ENCODE assay signal across 8 cellular contexts in genomic region chr7:144027070-144027469, GRCh38. TPM values are rescaled to one million over a fixed set of nuclear protein-coding genes. Genes with fewer than 3 reads are reported as not detected.
DNase-seq lines count a peak whose midpoint lies in the region; ATAC-seq, FAIRE-seq and TF ChIP-seq lines count a peak whose summit lies in the region.

No MANE protein-coding gene starts in this region.

- H3K9me3 ChIP-seq in thyroid gland: no peaks in the 10 kb centered on the region

- no peak overlapping the region for H3K4me3 ChIP-seq in thyroid gland (replicated peaks in 1 of 3)

- ATAC-seq in left ventricle myocardium superior (peak; percentile 28), GM18909 (IDR thresholded peaks at IDR 0.05; ENCODE audit: poor library complexity, unreplicated experiment) (no peak), GM21526 (IDR thresholded peaks at IDR 0.05; ENCODE audit: low FRiP score, unreplicated experiment) (no peak)

- DNase-seq in NCI-H2227 treated with DMSO at 0.1 percent for 48 hours (lab: John Stamatoyannopoulos, UW): peak; percentile 0
- no peak for DNase-seq in NCI-H2227 (lab: John Stamatoyannopoulos, UW; ENCODE audit: unreplicated experiment)
- DNase-seq in left ventricle myocardium superior: no peak
- DNase-seq in thyroid gland: no peak
- no peak for DNase-seq in substantia nigra (lab: John Stamatoyannopoulos, UW)

- intact Hi-C loops in left ventricle myocardium superior (cut with micrococcal nuclease) (no loop called here), thyroid gland (cut with DNase I) (no loop called here)

- no peaks in the 10 kb centered on the region for H3K4me1 ChIP-seq in thyroid gland

- no peak for TF ChIP-seq POLR2A in thyroid gland (IDR thresholded peaks at IDR 0.05)

- no peaks in the 10 kb centered on the region for H3K27me3 ChIP-seq in thyroid gland

- 9 to 11% methylated on average over 3 of the region's 3 CpGs for WGBS in thyroid gland, 2 donors

- H3K27ac ChIP-seq in thyroid gland: no peak overlapping the region
- H3K27ac ChIP-seq in substantia nigra (ENCODE audit: low read depth, low read length, poor library complexity, severe bottlenecking): no peak overlapping the region

- peak; percentile 43 for FAIRE-seq in TTC549 (lab: Jason Lieb, UNC)

- peak in 4 of 6 experiments; percentile 15 to 69 (median 58) for TF ChIP-seq CTCF in thyroid gland (IDR thresholded peaks at IDR 0.05)

- H3K36me3 ChIP-seq in thyroid gland: no peaks in the 10 kb centered on the region

RNA-seq across cellular contexts. Expression of gene OR2A5, which starts 21.7 kb away (rescaled TPM):
- total RNA-seq in left ventricle myocardium superior: not detected
- not detected for total RNA-seq in thyroid gland

RNA-seq across cellular contexts. Expression of gene OR6B1, which starts 26.9 kb away (rescaled TPM):
- not detected for total RNA-seq in left ventricle myocardium superior
- total RNA-seq in thyroid gland: not detected

RNA-seq across cellular contexts. Expression of gene OR2A25, which starts 42.5 kb away (rescaled TPM):
- not detected for total RNA-seq in left ventricle myocardium superior
- not detected for total RNA-seq in thyroid gland

RNA-seq across cellular contexts. Expression of gene OR2A12, which starts 59.0 kb away (rescaled TPM):
- total RNA-seq in left ventricle myocardium superior (not detected), thyroid gland (not detected)
